In the genomic region with DNA sequence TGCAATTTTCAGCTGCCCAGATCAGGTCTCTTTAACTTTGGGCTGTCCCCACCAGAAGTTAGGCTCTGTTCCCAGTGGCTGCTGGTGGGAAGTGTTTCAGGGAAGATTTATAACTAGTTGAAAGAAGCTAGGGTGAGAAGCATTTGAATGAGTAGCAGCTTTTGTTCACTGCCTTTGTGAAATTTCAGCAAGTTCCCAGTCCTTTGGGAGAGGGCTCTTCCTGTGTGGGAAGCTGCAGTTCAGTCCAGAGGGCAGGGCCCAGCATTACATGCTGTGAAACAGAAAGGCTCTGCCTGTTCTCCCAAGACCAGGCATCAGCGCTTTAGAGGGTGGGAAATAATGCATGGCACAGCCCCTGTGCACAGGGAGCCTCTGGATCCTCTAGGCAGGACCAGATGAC, we compare ENCODE assay signal across 16 cellular contexts.
"Had no signal": no experiment of that assay in that cellular context is flagged by ENCODE, and none has a peak within 500 bp of the region (broad histone marks: within the 10 kb centered on the region; RNA-seq: fewer than 3 reads in every experiment).

No MANE protein-coding gene starts in this region.

- H3K27ac Mint-ChIP-seq: activated T-helper 17 cell treated with anti-CD3 and anti-CD28 coated beads, Interleukin-2, amount 50 U/mL, for 72 hours had no signal

- DNase-seq: activated CD4-positive, alpha-beta T cell treated with anti-CD3 and anti-CD28 coated beads for 1 hour; activated CD4-positive, alpha-beta T cell treated with anti-CD3 and anti-CD28 coated beads, Interleukin-2, amount 50 U/mL, for 4 hours; activated naive CD4-positive, alpha-beta T cell treated with Interleukin-2 at 50 U/mL for 16 hours; foreskin keratinocyte; kidney; left lung; mesenchymal stem cell; pancreas; retina; stimulated activated CD4-positive, alpha-beta T cell treated with anti-CD3 and anti-CD28 coated beads, Interleukin-12 subunit alpha, Interleukin-12 subunit beta, amount 100 ng/mL, for 4 hours; stimulated activated CD4-positive, alpha-beta T cell treated with anti-CD3 and anti-CD28 coated beads, Interleukin-1b, Interleukin-23, amount 100 ng/mL, for 48 hours; stimulated activated CD8-positive, alpha-beta memory T cell treated with anti-CD3 and anti-CD28 coated beads, Interleukin-4, amount 100 ng/mL, for 48 hours; stimulated activated naive CD4-positive, alpha-beta T cell; T-helper 2 cell had no signal

- H3K27me3 Mint-ChIP-seq: activated T-helper 17 cell treated with anti-CD3 and anti-CD28 coated beads, Interleukin-2, amount 50 U/mL, for 72 hours; naive thymus-derived CD8-positive, alpha-beta T cell had no signal

- H3K4me1 Mint-ChIP-seq: activated T-helper 17 cell treated with anti-CD3 and anti-CD28 coated beads, Interleukin-2, amount 50 U/mL, for 72 hours; naive thymus-derived CD8-positive, alpha-beta T cell had no signal

- ATAC-seq: activated T-helper 17 cell treated with anti-CD3 and anti-CD28 coated beads, Interleukin-2, amount 50 U/mL, for 72 hours; foreskin keratinocyte; left lung; naive thymus-derived CD8-positive, alpha-beta T cell; pancreas had no signal

- H3K4me3 Mint-ChIP-seq: activated T-helper 17 cell treated with anti-CD3 and anti-CD28 coated beads, Interleukin-2, amount 50 U/mL, for 72 hours; naive thymus-derived CD8-positive, alpha-beta T cell had no signal

- H3K9me3 Mint-ChIP-seq: activated T-helper 17 cell treated with anti-CD3 and anti-CD28 coated beads, Interleukin-2, amount 50 U/mL, for 72 hours; naive thymus-derived CD8-positive, alpha-beta T cell had no signal
